1 cellular context compared by ENCODE assay signal in genomic region chr10:52740913-52741675, GRCh38.
TF ChIP-seq lines count a peak whose summit lies in the region.

No MANE protein-coding gene starts in this region.

TF ChIP-seq in HepG2, 621 proteins besides CTCF, POLR2A, EP300 and RAD21 (continued from another document and continues in another):
- TF ChIP-seq CEBPZ (IDR thresholded peaks at IDR 0.05; ENCODE audit: low read length) (no peak), GATAD2A (CRISPR knock-in tag; IDR thresholded peaks at IDR 0.05) (peak; percentile 50; the same call in 1 of the 2 replicates), NR2F2 (IDR thresholded peaks at IDR 0.05; ENCODE audit: borderline replicate concordance, low read depth) (0 out of 2 replicates have a peak, but pooled peaks have one; percentile 26), ZNF501 (CRISPR knock-in tag; IDR thresholded peaks at IDR 0.05) (peak; percentile 78), ZFP82 (CRISPR knock-in tag; IDR thresholded peaks at IDR 0.05; ENCODE audit: borderline replicate concordance) (no peak), RARA (CRISPR knock-in tag; IDR thresholded peaks at IDR 0.05) (peak; percentile 18; the same call in 1 of the 2 replicates), ZBTB25 (CRISPR knock-in tag; IDR thresholded peaks at IDR 0.05) (0 out of 2 replicates have a peak, but pooled peaks have one; percentile 44), XRCC5 (optimal IDR thresholded peaks at IDR 0.05; ENCODE audit: low read length) (peak; percentile 62), TGIF2 (CRISPR knock-in tag; IDR thresholded peaks at IDR 0.05) (0 out of 2 replicates have a peak, but pooled peaks have one; percentile 24), MYPOP (CRISPR knock-in tag; IDR thresholded peaks at IDR 0.05) (no peak), ZNF331 (CRISPR knock-in tag; IDR thresholded peaks at IDR 0.05) (peak; percentile 40; the same call in 1 of the 2 replicates), KLF11 (CRISPR knock-in tag; IDR thresholded peaks at IDR 0.05) (0 out of 2 replicates have a peak, but pooled peaks have one; percentile 47), FOXA3 (CRISPR knock-in tag; IDR thresholded peaks at IDR 0.05) (0 out of 2 replicates have a peak, but pooled peaks have one; percentile 32), ZNF264 (CRISPR knock-in tag; IDR thresholded peaks at IDR 0.05) (0 out of 2 replicates have a peak, but pooled peaks have one; percentile 32), THAP11 (CRISPR knock-in tag; IDR thresholded peaks at IDR 0.05) (0 out of 2 replicates have a peak, but pooled peaks have one; percentile 13), NCOA2 (CRISPR knock-in tag; IDR thresholded peaks at IDR 0.05) (0 out of 2 replicates have a peak, but pooled peaks have one; percentile 10), ERF (CRISPR knock-in tag; IDR thresholded peaks at IDR 0.05) (peak; percentile 26; the same call in 1 of the 2 replicates), ZFX (CRISPR knock-in tag; IDR thresholded peaks at IDR 0.05; ENCODE audit: low read depth) (peak; percentile 20; the same call in 1 of the 2 replicates), MIER2 (CRISPR knock-in tag; IDR thresholded peaks at IDR 0.05) (0 out of 2 replicates have a peak, but pooled peaks have one; percentile 59), KAT8 (CRISPR knock-in tag; IDR thresholded peaks at IDR 0.05) (0 out of 2 replicates have a peak, but pooled peaks have one; percentile 24), SMAD3 (CRISPR knock-in tag; IDR thresholded peaks at IDR 0.05) (0 out of 2 replicates have a peak, but pooled peaks have one; percentile 72), BHLHE40 (IDR thresholded peaks at IDR 0.05; ENCODE audit: low read length) (peak; percentile 16), IKZF5 (CRISPR knock-in tag; IDR thresholded peaks at IDR 0.05) (peak; percentile 37; the same call in 1 of the 2 replicates), STAT5B (CRISPR knock-in tag; IDR thresholded peaks at IDR 0.05) (0 out of 2 replicates have a peak, but pooled peaks have one; percentile 58), HNF1B (CRISPR knock-in tag; IDR thresholded peaks at IDR 0.05) (peak; percentile 61; the same call in 1 of the 2 replicates), MIXL1 (CRISPR knock-in tag; IDR thresholded peaks at IDR 0.05) (peak; percentile 41; the same call in 1 of the 2 replicates), SSRP1 (CRISPR knock-in tag; IDR thresholded peaks at IDR 0.05) (0 out of 2 replicates have a peak, but pooled peaks have one; percentile 23), ZFP36L1 (CRISPR knock-in tag; IDR thresholded peaks at IDR 0.05) (no peak), MBD4 (IDR thresholded peaks at IDR 0.05; ENCODE audit: borderline replicate concordance, low read length) (no peak), HOXA5 (CRISPR knock-in tag; IDR thresholded peaks at IDR 0.05) (peak; percentile 55; the same call in 1 of the 2 replicates), SMC3 (IDR thresholded peaks at IDR 0.05; ENCODE audit: low read length) (peak; percentile 99), ZMYM2 (CRISPR knock-in tag; IDR thresholded peaks at IDR 0.05) (no peak), ZNF235 (CRISPR knock-in tag; IDR thresholded peaks at IDR 0.05; ENCODE audit: borderline replicate concordance) (no peak), ZFY (CRISPR knock-in tag; IDR thresholded peaks at IDR 0.05) (peak; percentile 30; the same call in 1 of the 2 replicates), FOSL2 (CRISPR knock-in tag; IDR thresholded peaks at IDR 0.05) (0 out of 2 replicates have a peak, but pooled peaks have one; percentile 22), ZNF607 (CRISPR knock-in tag; IDR thresholded peaks at IDR 0.05; ENCODE audit: borderline replicate concordance) (peak; percentile 38; the same call in 1 of the 2 replicates), HINFP (CRISPR knock-in tag; IDR thresholded peaks at IDR 0.05; ENCODE audit: low read depth) (peak; percentile 38; the same call in 1 of the 2 replicates), HOXA3 (CRISPR knock-in tag; IDR thresholded peaks at IDR 0.05) (0 out of 2 replicates have a peak, but pooled peaks have one; percentile 8), ZNF337 (CRISPR knock-in tag; IDR thresholded peaks at IDR 0.05; ENCODE audit: borderline replicate concordance, low read depth) (no peak), BCL6 (CRISPR knock-in tag; IDR thresholded peaks at IDR 0.05) (0 out of 2 replicates have a peak, but pooled peaks have one; percentile 23), ETV6 (CRISPR knock-in tag; conservative IDR thresholded peaks at IDR 0.05) (no peak), THRA (CRISPR knock-in tag; IDR thresholded peaks at IDR 0.05; ENCODE audit: borderline replicate concordance) (0 out of 2 replicates have a peak, but pooled peaks have one; percentile 20), MED1 (CRISPR knock-in tag; IDR thresholded peaks at IDR 0.05) (0 out of 2 replicates have a peak, but pooled peaks have one; percentile 39), ZNF574 (CRISPR knock-in tag; IDR thresholded peaks at IDR 0.05) (0 out of 2 replicates have a peak, but pooled peaks have one; percentile 34), HDAC2 (CRISPR knock-in tag; IDR thresholded peaks at IDR 0.05) (0 out of 2 replicates have a peak, but pooled peaks have one; percentile 17), KLF16 (CRISPR knock-in tag; IDR thresholded peaks at IDR 0.05) (0 out of 4 replicates have a peak, but pooled peaks of 1 of the 2 experiments have one; percentile 20), ETV5 (CRISPR knock-in tag; IDR thresholded peaks at IDR 0.05; ENCODE audit: borderline replicate concordance) (peak; percentile 47; the same call in 1 of the 2 replicates), HCFC1 (IDR thresholded peaks at IDR 0.05; ENCODE audit: low read depth, low read length) (no peak)
- TF ChIP-seq, protein P1, sequence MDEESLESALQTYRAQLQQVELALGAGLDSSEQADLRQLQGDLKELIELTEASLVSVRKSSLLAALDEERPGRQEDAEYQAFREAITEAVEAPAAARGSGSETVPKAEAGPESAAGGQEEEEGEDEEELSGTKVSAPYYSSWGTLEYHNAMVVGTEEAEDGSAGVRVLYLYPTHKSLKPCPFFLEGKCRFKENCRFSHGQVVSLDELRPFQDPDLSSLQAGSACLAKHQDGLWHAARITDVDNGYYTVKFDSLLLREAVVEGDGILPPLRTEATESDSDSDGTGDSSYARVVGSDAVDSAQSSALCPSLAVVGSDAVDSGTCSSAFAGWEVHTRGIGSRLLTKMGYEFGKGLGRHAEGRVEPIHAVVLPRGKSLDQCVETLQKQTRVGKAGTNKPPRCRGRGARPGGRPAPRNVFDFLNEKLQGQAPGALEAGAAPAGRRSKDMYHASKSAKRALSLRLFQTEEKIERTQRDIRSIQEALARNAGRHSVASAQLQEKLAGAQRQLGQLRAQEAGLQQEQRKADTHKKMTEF (CRISPR knock-in tag; IDR thresholded peaks at IDR 0.05): 0 out of 2 replicates have a peak, but pooled peaks have one; percentile 42
- TF ChIP-seq, protein P2, sequence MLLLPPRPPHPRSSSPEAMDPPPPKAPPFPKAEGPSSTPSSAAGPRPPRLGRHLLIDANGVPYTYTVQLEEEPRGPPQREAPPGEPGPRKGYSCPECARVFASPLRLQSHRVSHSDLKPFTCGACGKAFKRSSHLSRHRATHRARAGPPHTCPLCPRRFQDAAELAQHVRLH (CRISPR knock-in tag; IDR thresholded peaks at IDR 0.05; ENCODE audit: borderline replicate concordance, low read depth): peak; percentile 73; the same call in 1 of the 2 replicates
